Comparison of ENCODE assay signal across 9 cellular contexts in the genomic region with DNA sequence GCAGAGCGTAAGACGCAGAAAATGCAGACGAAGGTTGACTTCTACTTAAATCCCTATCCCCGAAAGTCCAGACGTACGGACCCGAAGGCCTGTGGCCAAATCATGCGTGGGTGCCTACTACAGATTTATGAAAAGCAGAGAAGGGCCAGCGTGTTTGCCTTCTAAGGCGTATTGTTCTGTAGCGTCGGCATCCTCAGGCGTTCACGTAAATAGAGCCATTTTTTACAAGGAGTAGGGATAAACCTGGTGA. TPM values are rescaled to one million over a fixed set of nuclear protein-coding genes. Genes with fewer than 3 reads are reported as not detected.
A peak's percentile ranks its signal among the peaks of the same experiment; 100 is the strongest.
DNase-seq lines count a peak whose midpoint lies in the region; TF ChIP-seq lines count a peak whose summit lies in the region.
"Had no signal": no experiment of that assay in that cellular context is flagged by ENCODE, and none has a peak within 500 bp of the region (broad histone marks: within the 10 kb centered on the region; RNA-seq: fewer than 3 reads in every experiment).

No MANE protein-coding gene starts in this region.

- H3K4me3 ChIP-seq in colonic mucosa (peak overlapping the region; percentile 77), mononuclear cell (ENCODE audit: low read length) (peak overlapping the region; percentile 36), tibial artery (peak overlapping the region; percentile 58 to 62)
- H3K4me3 ChIP-seq: BLaER1 treated with 17β-estradiol and CSF1 and Interleukin-3, amounts not matched to agents 10 nM and 100 nM had no signal

- H3K4me3 Mint-ChIP-seq in activated naive CD4-positive, alpha-beta T cell treated with anti-CD3 and anti-CD28 coated beads for 36 hours = peak overlapping the region; percentile 74

- DNase-seq in activated naive CD4-positive, alpha-beta T cell treated with anti-CD3 and anti-CD28 coated beads for 36 hours = no peak
- no peak for DNase-seq in activated naive CD4-positive, alpha-beta T cell treated with anti-CD3 and anti-CD28 coated beads, Interleukin-2, amount 50 U/mL, for 16 hours
- DNase-seq in colonic mucosa (no peak), tibial artery (no peak), head of caudate nucleus (no peak), A172 (ENCODE audit: low spot score) (no peak), DMS114 treated with DMSO at 0.1 percent for 48 hours (lab: John Stamatoyannopoulos, UW; ENCODE audit: unreplicated experiment) (no peak)

- H3K36me3 Mint-ChIP-seq in activated naive CD4-positive, alpha-beta T cell treated with anti-CD3 and anti-CD28 coated beads for 36 hours (ENCODE audit: low read depth) = no peaks in the 10 kb centered on the region

- no peaks in the 10 kb centered on the region for H3K4me1 ChIP-seq in colonic mucosa
- peaks cover 17% of the 10 kb centered on the region for H3K4me1 ChIP-seq in mononuclear cell (ENCODE audit: insufficient read depth, low read length)
- peaks cover 0 to 17% (median 5%) of the 10 kb centered on the region in 4 donors for H3K4me1 ChIP-seq in tibial artery
- H3K4me1 ChIP-seq: BLaER1 treated with 17β-estradiol and CSF1 and Interleukin-3, amounts not matched to agents 10 nM and 100 nM had no signal

- H3K27me3 Mint-ChIP-seq in activated naive CD4-positive, alpha-beta T cell treated with anti-CD3 and anti-CD28 coated beads for 36 hours (ENCODE audit: low read depth) = peaks cover 38% of the 10 kb centered on the region

- H3K9me3 Mint-ChIP-seq in activated naive CD4-positive, alpha-beta T cell treated with anti-CD3 and anti-CD28 coated beads for 36 hours = no peaks in the 10 kb centered on the region

- intact Hi-C loops in activated naive CD4-positive, alpha-beta T cell treated with anti-CD3 and anti-CD28 coated beads for 36 hours (cut with micrococcal nuclease) = loop anchor here (5.0 kb wide), 1 partner anchor 67 kb away; no protein-coding TSS in a partner anchor
- intact Hi-C loops in colonic mucosa (cut with DNase I) (loop anchor here (10.0 kb wide), 1 partner anchor 51 kb away; no protein-coding TSS in a partner anchor), tibial artery (cut with DNase I; ENCODE audit: low total_unique reads) (no loop called here), head of caudate nucleus (cut with DNase I) (no loop called here)

- no peak overlapping the region for H3K27ac Mint-ChIP-seq in activated naive CD4-positive, alpha-beta T cell treated with anti-CD3 and anti-CD28 coated beads for 36 hours

- H3K4me1 Mint-ChIP-seq in activated naive CD4-positive, alpha-beta T cell treated with anti-CD3 and anti-CD28 coated beads for 36 hours (ENCODE audit: low read depth) = peaks cover 30% of the 10 kb centered on the region

- no peak for TF ChIP-seq CTCF in colonic mucosa (IDR thresholded peaks at IDR 0.05)
- TF ChIP-seq CTCF in tibial artery (IDR thresholded peaks at IDR 0.05) = no peak

- H3K36me3 ChIP-seq in colonic mucosa (no peaks in the 10 kb centered on the region), tibial artery (no peaks in the 10 kb centered on the region)
- H3K36me3 ChIP-seq: BLaER1 treated with 17β-estradiol and CSF1 and Interleukin-3, amounts not matched to agents 10 nM and 100 nM had no signal

- no peaks in the 10 kb centered on the region for H3K9me3 ChIP-seq in colonic mucosa
- no peaks in the 10 kb centered on the region for H3K9me3 ChIP-seq in mononuclear cell (ENCODE audit: low read depth, low read length)
- H3K9me3 ChIP-seq in tibial artery = no peaks in the 10 kb centered on the region

- CTCF ChIA-PET in activated naive CD4-positive, alpha-beta T cell treated with anti-CD3 and anti-CD28 coated beads for 36 hours (lab: Charles Lee) = interaction anchor here (0.7 to 1.0 kb wide), 2 partner anchors 24 to 86 kb away, joined by 3 read pairs; no protein-coding TSS in a partner anchor

- H3K9ac ChIP-seq in colonic mucosa (ENCODE audit: low read depth in 2 of 2, low read length in 2 of 2) = peak overlapping the region; percentile 79 to 90
- H3K9ac ChIP-seq: BLaER1 treated with 17β-estradiol and CSF1 and Interleukin-3, amounts not matched to agents 10 nM and 100 nM had no signal

- H3K27ac ChIP-seq in colonic mucosa = peak overlapping the region; percentile 84
- peak overlapping the region; percentile 20 to 55 for H3K27ac ChIP-seq in tibial artery
- H3K27ac ChIP-seq: BLaER1 treated with 17β-estradiol and CSF1 and Interleukin-3, amounts not matched to agents 10 nM and 100 nM had no signal

- H3K27me3 ChIP-seq in colonic mucosa (no peaks in the 10 kb centered on the region), mononuclear cell (ENCODE audit: insufficient read depth, low read length) (peaks cover 50% of the 10 kb centered on the region), tibial artery (no peaks in the 10 kb centered on the region)
- H3K27me3 ChIP-seq: BLaER1 treated with 17β-estradiol and CSF1 and Interleukin-3, amounts not matched to agents 10 nM and 100 nM had no signal

RNA-seq across cellular contexts. Expression of a gene that starts 0.2 kb away (rescaled TPM):
- total RNA-seq in activated naive CD4-positive, alpha-beta T cell treated with anti-CD3 and anti-CD28 coated beads for 36 hours = under 1 TPM; 0.10 to 0.31 TPM
- 10 to 100 TPM; 26.7 to 35.4 TPM for total RNA-seq in colonic mucosa
- under 0.01 TPM for total RNA-seq in mononuclear cell
- total RNA-seq in A172 (2014; rRNA removed; shearing (Covaris generic)) = 0.02 and 0.07 TPM in 2 replicates

RNA-seq across cellular contexts. Expression of a gene that starts 40.8 kb away (rescaled TPM):
- 10 to 100 TPM in 1 of 2 experiments, 1 to 10 TPM in 1; 9.7 to 10.4 TPM for total RNA-seq in activated naive CD4-positive, alpha-beta T cell treated with anti-CD3 and anti-CD28 coated beads for 36 hours
- total RNA-seq in colonic mucosa = 10 to 100 TPM; 12.2 to 29.3 TPM
- total RNA-seq in mononuclear cell = 22.4 TPM
- total RNA-seq in A172 (2014; rRNA removed; shearing (Covaris generic)) = 39.7 and 44.5 TPM in 2 replicates

Comparison
In these comparisons a context has a peak if more than half of its experiments do, and no peak if none do; other contexts are left out.
1. RNA of a gene that starts 0.2 kb away (total RNA-seq): 26.7 to 35.4 TPM in colonic mucosa; 0.10 to 0.31 TPM in activated naive CD4-positive, alpha-beta T cell treated with anti-CD3 and anti-CD28 coated beads for 36 hours, 0.02 to 0.07 TPM in A172 and under 0.01 TPM in mononuclear cell (single experiment); every median in the first group is over 10 times any median in the second.
2. intact Hi-C loops: an anchor here in activated naive CD4-positive, alpha-beta T cell treated with anti-CD3 and anti-CD28 coated beads for 36 hours (5.0 kb wide) and colonic mucosa (10.0 kb wide); none called in tibial artery and head of caudate nucleus.
3. Peak in every context shown above with its lines, with median percentiles within 50 percentile points of each other: H3K4me3 ChIP-seq.